2 cellular contexts compared by ENCODE assay signal in genomic region chr6:126123226-126123625, GRCh38.
TF ChIP-seq lines count a peak whose summit lies in the region.

No MANE protein-coding gene starts in this region.

TF ChIP-seq in SK-N-SH, 30 proteins besides CTCF, POLR2A, EP300 and RAD21 (continued from another document):
- TF ChIP-seq SMC3 (IDR thresholded peaks at IDR 0.05; ENCODE audit: low read depth, low read length) (no peak), GATA2 (CRISPR knock-in tag; IDR thresholded peaks at IDR 0.05) (no peak), FOXJ3 (CRISPR knock-in tag; IDR thresholded peaks at IDR 0.05) (no peak), ELF1 (IDR thresholded peaks at IDR 0.05) (no peak), USF2 (IDR thresholded peaks at IDR 0.05; ENCODE audit: borderline replicate concordance, low read depth, low read length) (no peak), TCF12 (IDR thresholded peaks at IDR 0.05) (no peak), YY1 (IDR thresholded peaks at IDR 0.05; ENCODE audit: low read depth) (no peak), JUND (IDR thresholded peaks at IDR 0.05) (no peak), FOSL2 (IDR thresholded peaks at IDR 0.05; ENCODE audit: borderline replicate concordance, low read depth) (no peak), GABPA (IDR thresholded peaks at IDR 0.05; ENCODE audit: low read depth) (no peak)

TF ChIP-seq in K562, 482 proteins besides CTCF, POLR2A, EP300 and RAD21 (continued from another document and continues in another):
- TF ChIP-seq NRF1 (conservative IDR thresholded peaks at IDR 0.05 in 1 of 2, IDR thresholded peaks at IDR 0.05 in 1 of 2), result peak; percentile 25 to 40; a peak in 2 of 4 replicates
- no peak for TF ChIP-seq NFIX (CRISPR knock-in tag; IDR thresholded peaks at IDR 0.05; ENCODE audit: low read depth)
- TF ChIP-seq POLR3A (IDR thresholded peaks at IDR 0.05; ENCODE audit: borderline replicate concordance, extremely low read depth, insufficient read depth, insufficient read length), result no peak
- TF ChIP-seq HOMEZ (CRISPR knock-in tag; IDR thresholded peaks at IDR 0.05), result no peak
- TF ChIP-seq HDAC6 (IDR thresholded peaks at IDR 0.05; ENCODE audit: low read depth, low read length), result no peak
- no peak for TF ChIP-seq SRF (CRISPR knock-in tag; IDR thresholded peaks at IDR 0.05)
- TF ChIP-seq ZNF184 (CRISPR knock-in tag; IDR thresholded peaks at IDR 0.05), result no peak
- no peak for TF ChIP-seq CREBBP (IDR thresholded peaks at IDR 0.05; ENCODE audit: low read depth, low read length)
- TF ChIP-seq ZNF395 (CRISPR knock-in tag; IDR thresholded peaks at IDR 0.05), result no peak
- no peak for TF ChIP-seq RFX1 (IDR thresholded peaks at IDR 0.05)
- TF ChIP-seq ZNF239 (CRISPR knock-in tag; IDR thresholded peaks at IDR 0.05), result no peak
- TF ChIP-seq DNMT1 (IDR thresholded peaks at IDR 0.05), result no peak
- no peak for TF ChIP-seq ELK1 (CRISPR knock-in tag; IDR thresholded peaks at IDR 0.05)
- peak in 1 of 2 experiments; percentile 70 for TF ChIP-seq AFF1 (IDR thresholded peaks at IDR 0.05; ENCODE audit: low read depth in 1 of 2, partially characterized antibody in 2 of 2)
- TF ChIP-seq NKRF (IDR thresholded peaks at IDR 0.05; ENCODE audit: borderline replicate concordance), result no peak
- no peak for TF ChIP-seq ZNF511 (CRISPR knock-in tag; IDR thresholded peaks at IDR 0.05)
- no peak for TF ChIP-seq NEUROD1 (IDR thresholded peaks at IDR 0.05; ENCODE audit: borderline replicate concordance, low read depth, low read length, partially characterized antibody)
- TF ChIP-seq HDAC3 (IDR thresholded peaks at IDR 0.05; ENCODE audit: borderline replicate concordance, partially characterized antibody), result peak; percentile 24
- no peak for TF ChIP-seq GTF2E2 (tag; IDR thresholded peaks at IDR 0.05)
- no peak for TF ChIP-seq NR2C2 (CRISPR knock-in tag; IDR thresholded peaks at IDR 0.05)
- peak; percentile 29; the same call in 1 of the 2 replicates for TF ChIP-seq NR2C2 (tag; IDR thresholded peaks at IDR 0.05)
- no peak for TF ChIP-seq XRCC4 (IDR thresholded peaks at IDR 0.05; ENCODE audit: extremely low read depth, insufficient read depth, insufficient read length)
- no peak for TF ChIP-seq CTCFL (IDR thresholded peaks at IDR 0.05; ENCODE audit: borderline replicate concordance, insufficient read depth, low read depth, low read length, poor library complexity, severe bottlenecking)
- TF ChIP-seq ZNF518B (CRISPR knock-in tag; IDR thresholded peaks at IDR 0.05), result no peak
- TF ChIP-seq ZNF79 (CRISPR knock-in tag; IDR thresholded peaks at IDR 0.05; ENCODE audit: low read depth), result no peak
- TF ChIP-seq FOXP1 (CRISPR knock-in tag; IDR thresholded peaks at IDR 0.05), result no peak
- no peak for TF ChIP-seq JUNB (CRISPR knock-in tag; conservative IDR thresholded peaks at IDR 0.05)
- no peak for TF ChIP-seq E2F5 (CRISPR knock-in tag; IDR thresholded peaks at IDR 0.05)
- TF ChIP-seq BHLHE40 (IDR thresholded peaks at IDR 0.05; ENCODE audit: low read length), result peak; percentile 16; the same call in 1 of the 2 replicates
- no peak for TF ChIP-seq PPARD (CRISPR knock-in tag; IDR thresholded peaks at IDR 0.05)
- TF ChIP-seq KLF16 (IDR thresholded peaks at IDR 0.05), result peak; percentile 57
- TF ChIP-seq ZNF347 (CRISPR knock-in tag; IDR thresholded peaks at IDR 0.05; ENCODE audit: low read depth), result no peak
